Comparison of ENCODE assay signal across 1 cellular context in genomic region chr20:44475372-44475693, GRCh38.
TF ChIP-seq lines count a peak whose summit lies in the region.

No MANE protein-coding gene starts in this region.

TF ChIP-seq in GM12878, 131 proteins besides CTCF, POLR2A, EP300 and RAD21:
- TF ChIP-seq ATF3 (IDR thresholded peaks at IDR 0.05; ENCODE audit: borderline replicate concordance, extremely low read depth, low read depth, low read length) = no peak
- TF ChIP-seq, protein P1, sequence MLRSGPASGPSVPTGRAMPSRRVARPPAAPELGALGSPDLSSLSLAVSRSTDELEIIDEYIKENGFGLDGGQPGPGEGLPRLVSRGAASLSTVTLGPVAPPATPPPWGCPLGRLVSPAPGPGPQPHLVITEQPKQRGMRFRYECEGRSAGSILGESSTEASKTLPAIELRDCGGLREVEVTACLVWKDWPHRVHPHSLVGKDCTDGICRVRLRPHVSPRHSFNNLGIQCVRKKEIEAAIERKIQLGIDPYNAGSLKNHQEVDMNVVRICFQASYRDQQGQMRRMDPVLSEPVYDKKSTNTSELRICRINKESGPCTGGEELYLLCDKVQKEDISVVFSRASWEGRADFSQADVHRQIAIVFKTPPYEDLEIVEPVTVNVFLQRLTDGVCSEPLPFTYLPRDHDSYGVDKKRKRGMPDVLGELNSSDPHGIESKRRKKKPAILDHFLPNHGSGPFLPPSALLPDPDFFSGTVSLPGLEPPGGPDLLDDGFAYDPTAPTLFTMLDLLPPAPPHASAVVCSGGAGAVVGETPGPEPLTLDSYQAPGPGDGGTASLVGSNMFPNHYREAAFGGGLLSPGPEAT (IDR thresholded peaks at IDR 0.05; ENCODE audit: low read depth) = peak; percentile 26; the same call in 1 of the 2 replicates
